In genomic region chr17:83121921-83122820, GRCh38 we compare ENCODE assay signal across 19 cellular contexts. TPM values are rescaled to one million over a fixed set of nuclear protein-coding genes. Genes with fewer than 3 reads are reported as not detected.
DNase-seq lines count a peak whose midpoint lies in the region; ATAC-seq and TF ChIP-seq lines count a peak whose summit lies in the region.
"Had no signal": no experiment of that assay in that cellular context is flagged by ENCODE, and none has a peak within 500 bp of the region (broad histone marks: within the 10 kb centered on the region; RNA-seq: fewer than 3 reads in every experiment).

No MANE protein-coding gene starts in this region.

- H3K4me1 ChIP-seq in HUES48 (ENCODE audit: control insufficient read depth, insufficient read depth, low read length), result peaks cover 7% of the 10 kb centered on the region
- H3K4me1 ChIP-seq: pancreas, uterus had no signal

- TF ChIP-seq CTCF in glutamatergic neuron (IDR thresholded peaks at IDR 0.05; ENCODE audit: partially characterized antibody, unreplicated experiment), result no peak

- intact Hi-C loops in posterior vena cava (cut with DNase I), result no loop called here

- no peaks in the 10 kb centered on the region for H3K36me3 Mint-ChIP-seq in T-helper 1 cell treated with Interleukin-12 subunit alpha and Interleukin-12 subunit beta and Interleukin-4 antibody, amounts not matched to agents 30 μg/mL and 1 μg/mL, for 36 hours (ENCODE audit: low read depth)
- H3K36me3 Mint-ChIP-seq in glutamatergic neuron (ENCODE audit: unreplicated experiment), result peaks cover 12% of the 10 kb centered on the region
- H3K36me3 Mint-ChIP-seq: activated naive CD4-positive, alpha-beta T cell treated with anti-CD3 and anti-CD28 coated beads, Interleukin-2, amount 50 U/mL, for 72 hours had no signal

- peak overlapping the region; percentile 9 for H3K27ac Mint-ChIP-seq in T-helper 1 cell treated with Interleukin-12 subunit alpha and Interleukin-12 subunit beta and Interleukin-4 antibody, amounts not matched to agents 30 μg/mL and 1 μg/mL, for 36 hours
- no peak overlapping the region for H3K27ac Mint-ChIP-seq in glutamatergic neuron (ENCODE audit: unreplicated experiment)
- H3K27ac Mint-ChIP-seq: activated naive CD4-positive, alpha-beta T cell treated with anti-CD3 and anti-CD28 coated beads, Interleukin-2, amount 50 U/mL, for 72 hours; stimulated activated naive CD8-positive, alpha-beta T cell treated with anti-CD3 and anti-CD28 coated beads, Interleukin-15, Interleukin-2, amounts not matched to agents 100 ng/mL and 50 ng/mL, for 24 hours had no signal

- H3K9ac ChIP-seq in HUES48 (ENCODE audit: low read depth, low read length), result no peak overlapping the region

- peaks cover 16% of the 10 kb centered on the region for H3K4me1 Mint-ChIP-seq in T-helper 1 cell treated with Interleukin-12 subunit alpha and Interleukin-12 subunit beta and Interleukin-4 antibody, amounts not matched to agents 30 μg/mL and 1 μg/mL, for 36 hours (ENCODE audit: low read depth)
- peaks cover 19% of the 10 kb centered on the region for H3K4me1 Mint-ChIP-seq in glutamatergic neuron (ENCODE audit: low read depth, unreplicated experiment)

- peaks cover 4% of the 10 kb centered on the region for H3K9me3 Mint-ChIP-seq in T-helper 1 cell treated with Interleukin-12 subunit alpha and Interleukin-12 subunit beta and Interleukin-4 antibody, amounts not matched to agents 30 μg/mL and 1 μg/mL, for 36 hours
- H3K9me3 Mint-ChIP-seq in glutamatergic neuron (ENCODE audit: unreplicated experiment), result peaks cover 14% of the 10 kb centered on the region
- H3K9me3 Mint-ChIP-seq: stimulated activated naive CD8-positive, alpha-beta T cell treated with anti-CD3 and anti-CD28 coated beads, Interleukin-15, Interleukin-2, amounts not matched to agents 100 ng/mL and 50 ng/mL, for 24 hours had no signal

- no peak for DNase-seq in T-helper 1 cell
- no peak for DNase-seq in glutamatergic neuron
- DNase-seq in posterior vena cava (ENCODE audit: low spot score), result peak; percentile 78
- no peak for DNase-seq in A172 (ENCODE audit: low spot score)
- DNase-seq: activated CD4-positive, CD25-positive, alpha-beta regulatory T cell; effector CD8-positive, alpha-beta T cell; NCI-H1105 treated with DMSO at 0.1 percent for 48 hours; NCI-H2171 treated with DMSO at 0.1 percent for 48 hours; T-helper 2 cell; uterus had no signal

- H3K27me3 ChIP-seq in HUES48 (ENCODE audit: control insufficient read depth, insufficient read depth, low read length), result peaks cover 26% of the 10 kb centered on the region
- H3K27me3 ChIP-seq: uterus had no signal

- H3K4me3 Mint-ChIP-seq in T-helper 1 cell treated with Interleukin-12 subunit alpha and Interleukin-12 subunit beta and Interleukin-4 antibody, amounts not matched to agents 30 μg/mL and 1 μg/mL, for 36 hours, result no peak overlapping the region
- H3K4me3 Mint-ChIP-seq in glutamatergic neuron (ENCODE audit: unreplicated experiment), result peak overlapping the region; percentile 63
- H3K4me3 Mint-ChIP-seq: stimulated activated naive CD8-positive, alpha-beta T cell treated with anti-CD3 and anti-CD28 coated beads, Interleukin-15, Interleukin-2, amounts not matched to agents 100 ng/mL and 50 ng/mL, for 24 hours had no signal

- H3K27ac ChIP-seq in HUES48 (ENCODE audit: low read depth, low read length), result no peak overlapping the region
- H3K27ac ChIP-seq: pancreas, uterus had no signal

- H3K27me3 Mint-ChIP-seq in T-helper 1 cell treated with Interleukin-12 subunit alpha and Interleukin-12 subunit beta and Interleukin-4 antibody, amounts not matched to agents 30 μg/mL and 1 μg/mL, for 36 hours (ENCODE audit: low read depth), result peaks cover 56% of the 10 kb centered on the region
- peaks cover 5% of the 10 kb centered on the region for H3K27me3 Mint-ChIP-seq in glutamatergic neuron (ENCODE audit: unreplicated experiment)

- no peaks in the 10 kb centered on the region for H3K9me3 ChIP-seq in HUES48 (ENCODE audit: control insufficient read depth, insufficient read depth, low read length)
- H3K9me3 ChIP-seq: pancreas, uterus had no signal

- H3K4me3 ChIP-seq in HUES48 (ENCODE audit: low read depth, low read length), result peak overlapping the region; percentile 47
- H3K4me3 ChIP-seq: K562, pancreas, uterus had no signal

- H3K36me3 ChIP-seq in HUES48 (ENCODE audit: control insufficient read depth, insufficient read depth, low read length), result no peaks in the 10 kb centered on the region
- H3K36me3 ChIP-seq: pancreas, uterus had no signal

- ATAC-seq in HG02763 (IDR thresholded peaks at IDR 0.05; ENCODE audit: unreplicated experiment) (no peak), HG03442 (IDR thresholded peaks at IDR 0.05; ENCODE audit: unreplicated experiment) (no peak)
- ATAC-seq: activated naive CD4-positive, alpha-beta T cell treated with anti-CD3 and anti-CD28 coated beads, Interleukin-2, amount 50 U/mL, for 72 hours; K562; left lobe of liver; pancreas had no signal

RNA-seq across cellular contexts. Expression of gene METRNL, which starts 42.8 kb away (rescaled TPM):
- 47.1 TPM for total RNA-seq in glutamatergic neuron (ENCODE audit: unreplicated experiment)
- total RNA-seq in posterior vena cava, result 100 to 1,000 TPM in 1 of 2 donors, 10 to 100 TPM in 1; 80.5 to 101 TPM
- total RNA-seq in A172 (2014; rRNA removed; shearing (Covaris generic)), result 125 and 190 TPM in 2 replicates
